In the genomic region with DNA sequence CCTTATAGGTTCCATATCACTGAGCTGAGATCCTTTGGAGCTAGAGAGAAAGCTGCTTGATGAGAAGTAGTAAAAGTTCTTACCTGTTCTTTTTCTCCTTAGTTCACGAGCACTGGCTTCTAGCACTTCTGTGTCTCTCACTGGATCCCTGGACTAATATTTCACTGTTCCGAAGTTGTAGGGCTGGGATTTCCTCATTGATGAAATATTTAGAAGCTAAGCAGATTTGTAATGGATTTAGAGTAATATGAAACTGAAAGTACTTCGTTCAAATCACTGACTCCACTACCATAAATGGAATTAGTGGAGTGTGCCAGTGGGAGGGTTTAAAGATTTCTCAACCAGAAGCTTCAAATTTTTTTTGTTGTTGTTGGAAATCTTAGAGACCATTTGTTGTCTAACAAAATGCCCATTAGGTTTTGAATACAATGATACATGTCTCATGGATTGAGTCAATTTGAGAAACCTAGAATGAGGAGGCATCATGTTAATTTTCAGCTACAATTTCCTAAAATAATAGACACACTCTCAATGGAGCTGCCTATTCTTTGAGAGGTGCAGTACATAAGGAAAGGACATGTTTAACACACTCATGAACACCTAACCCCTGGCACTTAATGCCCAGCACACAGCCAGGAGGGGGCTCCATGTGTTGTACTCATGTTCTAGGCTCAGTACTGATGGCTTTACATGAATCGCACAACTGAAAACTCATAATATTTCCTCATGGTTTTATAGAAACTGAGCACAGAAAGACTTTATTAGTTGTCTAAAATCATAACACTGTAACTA, we compare ENCODE assay signal across 8 cellular contexts. TPM values are rescaled to one million over a fixed set of nuclear protein-coding genes. Genes with fewer than 3 reads are reported as not detected.
A peak's percentile ranks its signal among the peaks of the same experiment; 100 is the strongest.
DNase-seq lines count a peak whose midpoint lies in the region; ATAC-seq, FAIRE-seq and TF ChIP-seq lines count a peak whose summit lies in the region.

Gene GBP1, minus strand, starts transcription at position 132 of the 792 bp plus-strand sequence. CDS start 1,974 bp downstream, outside the sequence.

- H3K27me3 ChIP-seq in bronchial epithelial cell (ENCODE audit: control insufficient read depth, insufficient read depth, low read length), result no peaks in the 10 kb centered on the region

- ATAC-seq in GM21825 (IDR thresholded peaks at IDR 0.05; ENCODE audit: unreplicated experiment) (peak; percentile 63), left lobe of liver (peak; percentile 84)

- H3K4me3 ChIP-seq in GM08714 (ENCODE audit: low read length), result peak within 1 kb of the TSS; percentile 99
- peak within 1 kb of the TSS; percentile 26 for H3K4me3 ChIP-seq in bronchial epithelial cell (ENCODE audit: low read depth, low read length)

- TF ChIP-seq CTCF in bronchial epithelial cell (IDR thresholded peaks at IDR 0.05; ENCODE audit: insufficient read depth, low read length, severe bottlenecking), result no peak

- FAIRE-seq in bronchial epithelial cell (lab: Jason Lieb, UNC), result peak; percentile 81

- peak; percentile 68 for DNase-seq in NCI-H2029 (lab: John Stamatoyannopoulos, UW)
- peak; percentile 81 for DNase-seq in bronchial epithelial cell (ENCODE audit: low read depth)
- DNase-seq in left lobe of liver (ENCODE audit: low spot score), result no peak
- DNase-seq in superior temporal gyrus (ENCODE audit: extremely low spot score), result peak; percentile 40
- no peak for DNase-seq in activated gamma-delta T cell (lab: John Stamatoyannopoulos, UW)
- DNase-seq in GDM1 (lab: John Stamatoyannopoulos, UW), result no peak

- H3K36me3 ChIP-seq in bronchial epithelial cell (ENCODE audit: control insufficient read depth, insufficient read depth, low read length), result no peaks in the 10 kb centered on the region

RNA-seq across cellular contexts. Expression of gene GBP1, which starts in this region (rescaled TPM):
- total RNA-seq in bronchial epithelial cell (1.8 and 9.5 TPM in 2 replicates), left lobe of liver (11.1 TPM)

Comparison
In these comparisons a context has a peak if more than half of its experiments do, and no peak if none do; other contexts are left out.
1. DNase-seq: peak in NCI-H2029 (single experiment), bronchial epithelial cell (single experiment) and superior temporal gyrus (single experiment); none in left lobe of liver (single experiment), activated gamma-delta T cell (single experiment) and GDM1 (single experiment).